8 cellular contexts compared by ENCODE assay signal in genomic region chr4:10584042-10584441, GRCh38.
DNase-seq lines count a peak whose midpoint lies in the region; ATAC-seq and TF ChIP-seq lines count a peak whose summit lies in the region.

No MANE protein-coding gene starts in this region.

- H3K36me3 Mint-ChIP-seq in CD8-positive, alpha-beta memory T cell = no peaks in the 10 kb centered on the region

- H3K4me3 Mint-ChIP-seq in CD8-positive, alpha-beta memory T cell = peak overlapping the region in 2 of 7 donors; percentile 36 to 41

- DNase-seq in CD8-positive, alpha-beta memory T cell = no peak
- DNase-seq in MM.1S (peak; percentile 33), epithelial cell of esophagus (ENCODE audit: low read depth) (peak; percentile 68), pons (ENCODE audit: low spot score) (peak; percentile 40), activated gamma-delta T cell treated with Interleukin-2 at 50 U/mL for 16 hours (no peak), DMS153 (lab: John Stamatoyannopoulos, UW) (no peak), GOT3 (lab: John Stamatoyannopoulos, UW) (no peak)

- H3K4me1 ChIP-seq in CD8-positive, alpha-beta memory T cell (ENCODE audit: insufficient read depth, low read length) = peaks cover 11% of the 10 kb centered on the region
- H3K4me1 ChIP-seq in MM.1S (ENCODE audit: low read length) = peaks cover 5% of the 10 kb centered on the region; the same call in 1 of the 2 replicates

- H3K27me3 ChIP-seq in CD8-positive, alpha-beta memory T cell (ENCODE audit: insufficient read depth, low read length, poor library complexity, severe bottlenecking) = no peaks in the 10 kb centered on the region
- H3K27me3 ChIP-seq in MM.1S (replicated peaks; ENCODE audit: insufficient read depth, low read length) = no peaks in the 10 kb centered on the region

- H3K4me3 ChIP-seq in CD8-positive, alpha-beta memory T cell (ENCODE audit: low read length) = no peak overlapping the region
- H3K4me3 ChIP-seq in MM.1S (ENCODE audit: low read length) = peak overlapping the region; percentile 2; the same call in 1 of the 2 replicates
- no peak overlapping the region for H3K4me3 ChIP-seq in epithelial cell of esophagus (ENCODE audit: low read length)

- no peak overlapping the region for H2AFZ ChIP-seq in MM.1S (ENCODE audit: low read length)

- H3K4me2 ChIP-seq in MM.1S (ENCODE audit: low read depth, low read length) = peak overlapping the region; percentile 20; the same call in 1 of the 2 replicates

- POLR2A ChIA-PET in CD8-positive, alpha-beta memory T cell (lab: Charles Lee) = no interaction called here

- no peaks in the 10 kb centered on the region for H4K20me1 ChIP-seq in MM.1S (ENCODE audit: insufficient read depth, low read length)

- no peaks in the 10 kb centered on the region for H3K9me3 Mint-ChIP-seq in CD8-positive, alpha-beta memory T cell

- no peaks in the 10 kb centered on the region for H3K36me3 ChIP-seq in CD8-positive, alpha-beta memory T cell (ENCODE audit: insufficient read depth, low read length)
- no peaks in the 10 kb centered on the region for H3K36me3 ChIP-seq in MM.1S (replicated peaks; ENCODE audit: insufficient read depth, low read length)

- TF ChIP-seq CTCF in MM.1S (IDR thresholded peaks at IDR 0.05; ENCODE audit: low read length) = no peak
- TF ChIP-seq CTCF in epithelial cell of esophagus (IDR thresholded peaks at IDR 0.05; ENCODE audit: insufficient read depth, low read depth, low read length, missing control alignments) = no peak

- peaks cover 21 to 35% (median 29%) of the 10 kb centered on the region in 3 donors for H3K4me1 Mint-ChIP-seq in CD8-positive, alpha-beta memory T cell

- no peaks in the 10 kb centered on the region for H3K9me2 ChIP-seq in MM.1S (replicated peaks; ENCODE audit: insufficient read depth, low read length)

- H3K9me3 ChIP-seq in CD8-positive, alpha-beta memory T cell (ENCODE audit: low read length) = no peaks in the 10 kb centered on the region
- H3K9me3 ChIP-seq in MM.1S (replicated peaks; ENCODE audit: insufficient read depth, low read length) = no peaks in the 10 kb centered on the region

- H3K79me2 ChIP-seq in MM.1S (ENCODE audit: low read length) = no peaks in the 10 kb centered on the region

- peaks cover 0 to 2% of the 10 kb centered on the region in 2 donors for H3K27me3 Mint-ChIP-seq in CD8-positive, alpha-beta memory T cell

- H3K27ac Mint-ChIP-seq in CD8-positive, alpha-beta memory T cell = peak overlapping the region in 5 of 8 donors; percentile 7 to 83 (median 28)

- CTCF ChIA-PET in CD8-positive, alpha-beta memory T cell (lab: Charles Lee) = no interaction called here

- H3F3A ChIP-seq in MM.1S (ENCODE audit: insufficient read depth, low read length) = no peaks in the 10 kb centered on the region

- H3K27ac ChIP-seq in CD8-positive, alpha-beta memory T cell (ENCODE audit: low read depth, low read length) = no peak overlapping the region
- H3K27ac ChIP-seq in MM.1S (ENCODE audit: low read length) = no peak overlapping the region

- no peak overlapping the region for H3K9ac ChIP-seq in MM.1S (ENCODE audit: low read length)

- peak; percentile 42 for ATAC-seq in GM21367 (IDR thresholded peaks at IDR 0.05; ENCODE audit: unreplicated experiment)

Comparison
In these comparisons a context has a peak if more than half of its experiments do, and no peak if none do; other contexts are left out.
1. DNase-seq: peak in MM.1S (single experiment), epithelial cell of esophagus (single experiment) and pons (single experiment); none in CD8-positive, alpha-beta memory T cell (0 of 5), activated gamma-delta T cell treated with Interleukin-2 at 50 U/mL for 16 hours (single experiment), DMS153 (single experiment) and GOT3 (single experiment).